10 cellular contexts compared by ENCODE assay signal in genomic region chr4:89283226-89283974, GRCh38. TPM values are rescaled to one million over a fixed set of nuclear protein-coding genes. Genes with fewer than 3 reads are reported as not detected.
A peak's percentile ranks its signal among the peaks of the same experiment; 100 is the strongest.
DNase-seq lines count a peak whose midpoint lies in the region; ATAC-seq, FAIRE-seq and TF ChIP-seq lines count a peak whose summit lies in the region.
"Had no signal": no experiment of that assay in that cellular context is flagged by ENCODE, and none has a peak within 500 bp of the region (broad histone marks: within the 10 kb centered on the region; RNA-seq: fewer than 3 reads in every experiment).

No MANE protein-coding gene starts in this region.

- ATAC-seq in activated CD8-positive, alpha-beta T cell treated with anti-CD3 and anti-CD28 coated beads for 36 hours, result peak; percentile 54
- ATAC-seq: GM12878 had no signal

- peaks cover 6% of the 10 kb centered on the region for H3K36me3 Mint-ChIP-seq in activated T-cell treated with anti-CD3 and anti-CD28 coated beads, Interleukin-2, amount 50 U/mL, for 24 hours (ENCODE audit: low read depth)
- peaks cover 12% of the 10 kb centered on the region for H3K36me3 Mint-ChIP-seq in activated CD8-positive, alpha-beta T cell treated with anti-CD3 and anti-CD28 coated beads for 36 hours (ENCODE audit: low read depth)

- peak overlapping the region; percentile 6 for H3K4me3 Mint-ChIP-seq in activated T-cell treated with anti-CD3 and anti-CD28 coated beads, Interleukin-2, amount 50 U/mL, for 24 hours
- H3K4me3 Mint-ChIP-seq in activated CD8-positive, alpha-beta T cell treated with anti-CD3 and anti-CD28 coated beads for 36 hours, result peak overlapping the region; percentile 13

- H3K9me3 ChIP-seq in stomach, result no peaks in the 10 kb centered on the region

- peaks cover 3% of the 10 kb centered on the region for H3K9me3 Mint-ChIP-seq in activated T-cell treated with anti-CD3 and anti-CD28 coated beads, Interleukin-2, amount 50 U/mL, for 24 hours
- H3K9me3 Mint-ChIP-seq in activated CD8-positive, alpha-beta T cell treated with anti-CD3 and anti-CD28 coated beads for 36 hours, result no peaks in the 10 kb centered on the region

- CTCF ChIA-PET in activated CD8-positive, alpha-beta T cell treated with anti-CD3 and anti-CD28 coated beads for 36 hours (lab: Charles Lee), result interaction anchor here (1.4 to 2.5 kb wide), 6 partner anchors 11 to 57 kb away, joined by 3 to 10 read pairs (median 6); no protein-coding TSS in a partner anchor

- POLR2A ChIA-PET in activated CD8-positive, alpha-beta T cell treated with anti-CD3 and anti-CD28 coated beads for 36 hours (lab: Charles Lee), result interaction anchor here (0.6 to 2.7 kb wide), 7 partner anchors 7 to 35 kb away, joined by 3 to 14 read pairs (median 4); no protein-coding TSS in a partner anchor

- no peak for DNase-seq in activated T-cell treated with anti-CD3 and anti-CD28 coated beads, Interleukin-2, amount 50 U/mL, for 24 hours
- DNase-seq in activated T-cell treated with anti-CD3 and anti-CD28 coated beads for 4 hours, result no peak
- peak; percentile 59 for DNase-seq in activated CD8-positive, alpha-beta T cell treated with anti-CD3 and anti-CD28 coated beads for 36 hours
- DNase-seq in fibroblast of villous mesenchyme (ENCODE audit: low read depth), result peak; percentile 45
- DNase-seq in stomach, result no peak
- DNase-seq in D721Med (ENCODE audit: insufficient read length, low spot score), result no peak
- no peak for DNase-seq in GF-D8 (lab: John Stamatoyannopoulos, UW)
- DNase-seq in OCI-M2 (lab: John Stamatoyannopoulos, UW; ENCODE audit: unreplicated experiment), result no peak
- DNase-seq: KG1 had no signal

- intact Hi-C loops in activated CD8-positive, alpha-beta T cell treated with anti-CD3 and anti-CD28 coated beads for 36 hours (cut with micrococcal nuclease), result no loop called here
- intact Hi-C loops in stomach (cut with DNase I; ENCODE audit: low total_unique reads), result no loop called here

- FAIRE-seq in D721Med (lab: Jason Lieb, UNC), result no peak
- FAIRE-seq: GM12878 had no signal

- H3K4me1 ChIP-seq in stomach, result peaks cover 0 to 31% (median 7%) of the 10 kb centered on the region in 4 donors

- H3K4me1 Mint-ChIP-seq in activated T-cell treated with anti-CD3 and anti-CD28 coated beads, Interleukin-2, amount 50 U/mL, for 24 hours (ENCODE audit: low read depth), result peaks cover 74% of the 10 kb centered on the region
- peaks cover 69% of the 10 kb centered on the region for H3K4me1 Mint-ChIP-seq in activated CD8-positive, alpha-beta T cell treated with anti-CD3 and anti-CD28 coated beads for 36 hours (ENCODE audit: low read depth)

- no peaks in the 10 kb centered on the region for H3K36me3 ChIP-seq in stomach

- TF ChIP-seq POLR2A in stomach (IDR thresholded peaks at IDR 0.05), result no peak

- TF ChIP-seq CTCF in activated CD8-positive, alpha-beta T cell treated with anti-CD3 and anti-CD28 coated beads for 36 hours (IDR thresholded peaks at IDR 0.05), result no peak
- no peak for TF ChIP-seq CTCF in fibroblast of villous mesenchyme (IDR thresholded peaks at IDR 0.05; ENCODE audit: insufficient read depth, low read depth, low read length)
- no peak for TF ChIP-seq CTCF in stomach (IDR thresholded peaks at IDR 0.05)
- no peak for TF ChIP-seq CTCF in D721Med (IDR thresholded peaks at IDR 0.05; ENCODE audit: insufficient read depth, missing control alignments)

- no peak for TF ChIP-seq EP300 in stomach (IDR thresholded peaks at IDR 0.05)

- no peak overlapping the region for H3K4me3 ChIP-seq in fibroblast of villous mesenchyme (ENCODE audit: low read depth, low read length)
- no peak overlapping the region for H3K4me3 ChIP-seq in stomach
- H3K4me3 ChIP-seq: GM12878 had no signal

- no peaks in the 10 kb centered on the region for H3K27me3 Mint-ChIP-seq in activated T-cell treated with anti-CD3 and anti-CD28 coated beads, Interleukin-2, amount 50 U/mL, for 24 hours
- H3K27me3 Mint-ChIP-seq in activated CD8-positive, alpha-beta T cell treated with anti-CD3 and anti-CD28 coated beads for 36 hours, result no peaks in the 10 kb centered on the region

- WGBS in stomach, 5 donors, result 49 to 69% (median 57%) methylated on average over 5 of the region's 5 CpGs

- H3K27ac Mint-ChIP-seq in activated T-cell treated with anti-CD3 and anti-CD28 coated beads, Interleukin-2, amount 50 U/mL, for 24 hours, result peak overlapping the region; percentile 81
- H3K27ac Mint-ChIP-seq in activated CD8-positive, alpha-beta T cell treated with anti-CD3 and anti-CD28 coated beads for 36 hours, result peak overlapping the region; percentile 88

- no peaks in the 10 kb centered on the region for H3K27me3 ChIP-seq in stomach

- peak overlapping the region; percentile 34 to 81 (median 58) for H3K27ac ChIP-seq in stomach

RNA-seq across cellular contexts. Expression of gene GPRIN3, which starts 24.2 kb away (rescaled TPM):
- total RNA-seq in activated CD8-positive, alpha-beta T cell treated with anti-CD3 and anti-CD28 coated beads for 36 hours, result 10 to 100 TPM; 10.6 to 11.8 TPM
- total RNA-seq in fibroblast of villous mesenchyme (0.43 and 0.64 TPM in 2 replicates), stomach (10 to 100 TPM in 4 of 5 donors, 1 to 10 TPM in 1; 8.9 to 19.8 (median 14.9) TPM)
- polyA plus RNA-seq in stomach, result 1 to 10 TPM in 1 of 3 donors, under 1 TPM in 2; 0.40 to 1.1 (median 0.92) TPM

Comparison
In these comparisons a context has a peak if more than half of its experiments do, and no peak if none do; other contexts are left out.
1. DNase-seq: peak in activated CD8-positive, alpha-beta T cell treated with anti-CD3 and anti-CD28 coated beads for 36 hours (single experiment) and fibroblast of villous mesenchyme (single experiment); none in activated T-cell treated with anti-CD3 and anti-CD28 coated beads, Interleukin-2, amount 50 U/mL, for 24 hours (single experiment), activated T-cell treated with anti-CD3 and anti-CD28 coated beads for 4 hours (single experiment), stomach (single experiment), D721Med (single experiment), GF-D8 (single experiment) and OCI-M2 (single experiment).